In genomic region chr14:87049886-87050820, GRCh38 we compare ENCODE assay signal across 9 cellular contexts.
A peak's percentile ranks its signal among the peaks of the same experiment; 100 is the strongest.
DNase-seq lines count a peak whose midpoint lies in the region; ATAC-seq, FAIRE-seq and TF ChIP-seq lines count a peak whose summit lies in the region.
"Had no signal": no experiment of that assay in that cellular context is flagged by ENCODE, and none has a peak within 500 bp of the region (broad histone marks: within the 10 kb centered on the region; RNA-seq: fewer than 3 reads in every experiment).

No MANE protein-coding gene starts in this region.

- POLR2A ChIA-PET in HepG2 (lab: Yijun Ruan, JAX) = no interaction called here

- TF ChIP-seq EP300 in HepG2 (IDR thresholded peaks at IDR 0.05; ENCODE audit: low read depth in 2 of 2, low read length in 2 of 2) (no peak), HepG2 (CRISPR knock-in tag; IDR thresholded peaks at IDR 0.05; ENCODE audit: borderline replicate concordance) (no peak)

- BruUV-seq in HepG2 (replicated peaks; lab: Mats Ljungman, UMichigan) = no TSS peak

- H2AFZ ChIP-seq in SU-DHL-6 (ENCODE audit: low read depth, low read length, severe bottlenecking) (no peak overlapping the region), HepG2 (ENCODE audit: low read length) (no peak overlapping the region)

- DNase-seq in Daoy (ENCODE audit: low read depth) (peak; percentile 35), HTR-8/SVneo (ENCODE audit: insufficient read length, low spot score) (peak; percentile 12), HepG2 (ENCODE audit: low spot score) (peak; percentile 37), NCI-H1092 (lab: John Stamatoyannopoulos, UW) (no peak), cerebellar cortex (ENCODE audit: low spot score) (no peak)

- H3K9ac ChIP-seq in SU-DHL-6 (ENCODE audit: low read length) = no peak overlapping the region
- H3K9ac ChIP-seq in HepG2 (ENCODE audit: insufficient read depth, low read depth, low read length) = no peak overlapping the region

- no peak overlapping the region for H3K4me2 ChIP-seq in SU-DHL-6 (ENCODE audit: low read depth, low read length, poor library complexity, severe bottlenecking)
- no peak overlapping the region for H3K4me2 ChIP-seq in HepG2 (ENCODE audit: low read depth, low read length)

- CTCF ChIA-PET in HepG2 (lab: Yijun Ruan, JAX; ENCODE audit: low intra/inter-chr PET ratio, low total read pairs) = no interaction called here

- WGBS in HepG2 (ENCODE audit: low lambda C conversion rate) = 0% methylated on average over 2 of the region's 2 CpGs

- H3K4me3 ChIP-seq in SU-DHL-6 (ENCODE audit: insufficient read depth, low read length, poor library complexity, severe bottlenecking) = no peak overlapping the region
- no peak overlapping the region for H3K4me3 ChIP-seq in HepG2 (replicated peaks in 1 of 3; ENCODE audit: insufficient read depth in 1 of 3, low read depth in 2 of 3, low read length in 3 of 3)
- H3K4me3 ChIP-seq: thoracic aorta had no signal

- no peak for TF ChIP-seq POLR2A in HepG2 (IDR thresholded peaks at IDR 0.05; ENCODE audit: insufficient read depth in 1 of 2, low read depth in 2 of 2, low read length in 2 of 2)

- in situ Hi-C loops in HepG2 (cut with HindIII; ENCODE audit: extremely low pct_ligation_motif_present, low pct_unique_long_range_greater_than_20kb) = no loop called here

- TF ChIP-seq CTCF in SU-DHL-6 (IDR thresholded peaks at IDR 0.05; ENCODE audit: insufficient read depth, low read length, poor library complexity, severe bottlenecking) (peak; percentile 32), HepG2 (CRISPR knock-in tag; IDR thresholded peaks at IDR 0.05) (peak; percentile 65)

- no peaks in the 10 kb centered on the region for H3K27me3 ChIP-seq in SU-DHL-6 (ENCODE audit: low read length)
- H3K27me3 ChIP-seq in HepG2 (ENCODE audit: control insufficient read depth in 1 of 2, insufficient read depth in 2 of 2, low read length in 2 of 2) = no peaks in the 10 kb centered on the region

- ATAC-seq in HepG2 (peak; percentile 90), GM21526 (IDR thresholded peaks at IDR 0.05; ENCODE audit: low FRiP score, unreplicated experiment) (no peak), HG02610 (IDR thresholded peaks at IDR 0.05; ENCODE audit: unreplicated experiment) (no peak)

- no peaks in the 10 kb centered on the region for H3F3A ChIP-seq in SU-DHL-6 (ENCODE audit: insufficient read depth)

- no peak for FAIRE-seq in HTR-8/SVneo (lab: Jason Lieb, UNC)
- FAIRE-seq in HepG2 (lab: Jason Lieb, UNC) = peak; percentile 54

- H3K4me1 ChIP-seq in HepG2 (ENCODE audit: insufficient read depth, low read length) = no peaks in the 10 kb centered on the region

- no peaks in the 10 kb centered on the region for H3K9me2 ChIP-seq in SU-DHL-6 (replicated peaks; ENCODE audit: insufficient read depth, low read length)

- H3K36me3 ChIP-seq in SU-DHL-6 (ENCODE audit: low read length) (no peaks in the 10 kb centered on the region), HepG2 (replicated peaks in 1 of 2; ENCODE audit: control insufficient read depth in 1 of 2, insufficient read depth in 2 of 2, low read length in 2 of 2) (no peaks in the 10 kb centered on the region)
- H3K36me3 ChIP-seq: thoracic aorta had no signal

- intact Hi-C loops in HepG2 (cut with micrococcal nuclease; ENCODE audit: unreplicated experiment) = loop anchor here (1.0 kb wide), 1 partner anchor 89 kb away; no protein-coding TSS in a partner anchor

- H3K27ac ChIP-seq in SU-DHL-6 (ENCODE audit: low read depth, low read length) (no peak overlapping the region), HepG2 (ENCODE audit: extremely low read length, insufficient read depth, low read length) (no peak overlapping the region)
- H3K27ac ChIP-seq: thoracic aorta had no signal

- TF ChIP-seq RAD21 in HepG2 (CRISPR knock-in tag; IDR thresholded peaks at IDR 0.05) = no peak

- H3K79me2 ChIP-seq in SU-DHL-6 (ENCODE audit: insufficient read depth, low read length) (no peaks in the 10 kb centered on the region), HepG2 (ENCODE audit: insufficient read depth, low read length) (no peaks in the 10 kb centered on the region)

- H4K20me1 ChIP-seq in SU-DHL-6 (ENCODE audit: low read depth, low read length) (no peaks in the 10 kb centered on the region), HepG2 (ENCODE audit: insufficient read depth, low read length) (no peaks in the 10 kb centered on the region)

- H3K9me3 ChIP-seq in SU-DHL-6 (ENCODE audit: insufficient read depth, low read length) = no peaks in the 10 kb centered on the region
- no peaks in the 10 kb centered on the region for H3K9me3 ChIP-seq in HepG2 (ENCODE audit: low read length)
- H3K9me3 ChIP-seq: thoracic aorta had no signal

TF ChIP-seq in HepG2, 621 proteins besides CTCF, POLR2A, EP300 and RAD21:
- peak; percentile 42; the same call in 1 of the 2 replicates for TF ChIP-seq SMC3 (IDR thresholded peaks at IDR 0.05; ENCODE audit: low read length)
- peak; percentile 63 for TF ChIP-seq STAG1 (CRISPR knock-in tag; IDR thresholded peaks at IDR 0.05)
- TF ChIP-seq SNAPC2 (CRISPR knock-in tag; IDR thresholded peaks at IDR 0.05) = no peak
TF ChIP-seq in HepG2: peak in this region for 2.

Comparison
In these comparisons a context has a peak if more than half of its experiments do, and no peak if none do; other contexts are left out.
1. DNase-seq: peak in Daoy (single experiment), HTR-8/SVneo (single experiment) and HepG2 (single experiment); none in NCI-H1092 (single experiment) and cerebellar cortex (single experiment).